ENCODE assay signal across 15 cellular contexts in genomic region chr13:99766641-99767045, GRCh38.
DNase-seq lines count a peak whose midpoint lies in the region; FAIRE-seq and TF ChIP-seq lines count a peak whose summit lies in the region.
"Had no signal": no experiment of that assay in that cellular context is flagged by ENCODE, and none has a peak within 500 bp of the region (broad histone marks: within the 10 kb centered on the region; RNA-seq: fewer than 3 reads in every experiment).

No MANE protein-coding gene starts in this region.

- H3K27ac Mint-ChIP-seq in neural progenitor cell = no peak overlapping the region
- H3K27ac Mint-ChIP-seq: activated B cell treated with CpG ODN at 0.5 μM for 24 hours had no signal

- peaks cover 29% of the 10 kb centered on the region for H3K4me1 ChIP-seq in neural progenitor cell
- no peaks in the 10 kb centered on the region for H3K4me1 ChIP-seq in adrenal gland (replicated peaks in 1 of 2)
- H3K4me1 ChIP-seq: right atrium auricular region had no signal

- H3K9me3 ChIP-seq in neural progenitor cell (ENCODE audit: low read depth) = no peaks in the 10 kb centered on the region
- H3K9me3 ChIP-seq in adrenal gland (replicated peaks in 1 of 3) = peaks cover 0 to 8% (median 0%) of the 10 kb centered on the region in 3 donors

- H3K4me3 ChIP-seq in bronchial epithelial cell (ENCODE audit: low read depth, low read length) (no peak overlapping the region), neural progenitor cell (no peak overlapping the region), adrenal gland (no peak overlapping the region)
- H3K4me3 ChIP-seq: right atrium auricular region, thoracic aorta had no signal

- peak overlapping the region; percentile 29 for H3K4me2 ChIP-seq in neural progenitor cell

- intact Hi-C loops in adrenal gland (cut with DNase I) = no loop called here

- peaks cover 68% of the 10 kb centered on the region for H3K36me3 Mint-ChIP-seq in neural progenitor cell

- DNase-seq in NCI-H146 (lab: John Stamatoyannopoulos, UW) (peak; percentile 31), NCI-H146 treated with DMSO at 0.1 percent for 48 hours (lab: John Stamatoyannopoulos, UW; ENCODE audit: unreplicated experiment) (no peak), NCI-H2171 (lab: John Stamatoyannopoulos, UW) (peak; percentile 26), bronchial epithelial cell (ENCODE audit: low read depth) (peak; percentile 4), neural progenitor cell (ENCODE audit: low spot score) (peak; percentile 67), cortex of kidney (lab: John Stamatoyannopoulos, UW) (no peak), NCI-H2107 treated with DMSO at 0.1 percent for 48 hours (lab: John Stamatoyannopoulos, UW; ENCODE audit: unreplicated experiment) (no peak), adrenal gland (no peak)
- DNase-seq: activated B cell treated with CpG ODN at 0.5 μM for 24 hours, activated T-cell treated with anti-CD3 and anti-CD28 coated beads for 4 hours, DND-41, NCI-H1417 had no signal

- no peaks in the 10 kb centered on the region for H3K27me3 ChIP-seq in bronchial epithelial cell (ENCODE audit: control insufficient read depth, insufficient read depth, low read length)
- H3K27me3 ChIP-seq in neural progenitor cell = no peaks in the 10 kb centered on the region
- no peaks in the 10 kb centered on the region for H3K27me3 ChIP-seq in adrenal gland
- H3K27me3 ChIP-seq: right atrium auricular region had no signal

- H3K36me3 ChIP-seq in bronchial epithelial cell (ENCODE audit: control insufficient read depth, insufficient read depth, low read length) (no peaks in the 10 kb centered on the region), neural progenitor cell (no peaks in the 10 kb centered on the region), adrenal gland (replicated peaks in 1 of 2) (no peaks in the 10 kb centered on the region)
- H3K36me3 ChIP-seq: right atrium auricular region, thoracic aorta had no signal

- H3K27ac ChIP-seq in neural progenitor cell = peak overlapping the region; percentile 31
- H3K27ac ChIP-seq in adrenal gland = no peak overlapping the region
- H3K27ac ChIP-seq: right atrium auricular region, thoracic aorta had no signal

- peaks cover 13% of the 10 kb centered on the region for H3K27me3 Mint-ChIP-seq in neural progenitor cell (ENCODE audit: insufficient read depth, low read depth)
- H3K27me3 Mint-ChIP-seq: activated B cell treated with CpG ODN at 0.5 μM for 24 hours had no signal

- no peaks in the 10 kb centered on the region for H4K20me1 ChIP-seq in neural progenitor cell (ENCODE audit: low read depth)

- no peak overlapping the region for H3K9ac ChIP-seq in neural progenitor cell

- H3K9me3 Mint-ChIP-seq in neural progenitor cell = peaks cover 74% of the 10 kb centered on the region

- TF ChIP-seq CTCF in bronchial epithelial cell (IDR thresholded peaks at IDR 0.05; ENCODE audit: insufficient read depth, low read length, severe bottlenecking) = peak; percentile 2
- peak; percentile 62 for TF ChIP-seq CTCF in neural progenitor cell (IDR thresholded peaks at IDR 0.05)
- no peak for TF ChIP-seq CTCF in adrenal gland (IDR thresholded peaks at IDR 0.05)

- no peak overlapping the region for H3K4me3 Mint-ChIP-seq in neural progenitor cell
- H3K4me3 Mint-ChIP-seq: activated B cell treated with CpG ODN at 0.5 μM for 24 hours had no signal

- peaks cover 7% of the 10 kb centered on the region for H3K4me1 Mint-ChIP-seq in neural progenitor cell
- H3K4me1 Mint-ChIP-seq: activated B cell treated with CpG ODN at 0.5 μM for 24 hours had no signal

- H2AFZ ChIP-seq in neural progenitor cell (replicated peaks) = no peak overlapping the region

- no peak for FAIRE-seq in bronchial epithelial cell (lab: Jason Lieb, UNC)
- FAIRE-seq: RCC 7860 had no signal

- no peak for TF ChIP-seq POLR2A in adrenal gland (IDR thresholded peaks at IDR 0.05)

- H3K79me2 ChIP-seq in neural progenitor cell (ENCODE audit: low read depth) = peaks cover 12% of the 10 kb centered on the region

- H3F3A ChIP-seq in neural progenitor cell (ENCODE audit: low read depth) = peaks cover 24% of the 10 kb centered on the region

- WGBS in adrenal gland, 4 donors = 18 to 56% (median 49%) methylated on average over 1 to 2 of the region's 2 CpGs

Comparison
In these comparisons a context has a peak if more than half of its experiments do, and no peak if none do; other contexts are left out.
1. DNase-seq: peak in NCI-H146 (single experiment), NCI-H2171 (single experiment), bronchial epithelial cell (single experiment) and neural progenitor cell (single experiment); none in NCI-H146 treated with DMSO at 0.1 percent for 48 hours (single experiment), cortex of kidney (single experiment), NCI-H2107 treated with DMSO at 0.1 percent for 48 hours (single experiment) and adrenal gland (0 of 7).
2. CTCF ChIP-seq: peak in bronchial epithelial cell (single experiment) and neural progenitor cell (single experiment); none in adrenal gland (0 of 6).